ENCODE assay signal across 1 cellular context in genomic region chr7:131327626-131328386, GRCh38.
TF ChIP-seq lines count a peak whose summit lies in the region.

TSS of gene MKLN1 (plus strand) at chr7:131327876. CDS start at chr7:131327900, 24 bp downstream.

TF ChIP-seq in K562, 482 proteins besides CTCF, POLR2A, EP300 and RAD21 (continued from another document):
- TF ChIP-seq ZNF511 (CRISPR knock-in tag; IDR thresholded peaks at IDR 0.05): peak; percentile 97
- peak; percentile 74 for TF ChIP-seq HMGN3 (IDR thresholded peaks at IDR 0.05; ENCODE audit: borderline replicate concordance, extremely low read depth, insufficient read length, low read depth, low read length)
TF ChIP-seq in K562: peak in this region for 189.
